Comparison of ENCODE assay signal across 1 cellular context in genomic region chr22:22431271-22432220, GRCh38.
A peak's percentile ranks its signal among the peaks of the same experiment; 100 is the strongest.
TF ChIP-seq lines count a peak whose summit lies in the region.

No MANE protein-coding gene starts in this region.

TF ChIP-seq in K562, 482 proteins besides CTCF, POLR2A, EP300 and RAD21 (continued from another document and continues in another):
- TF ChIP-seq ZNF512 (tag; IDR thresholded peaks at IDR 0.05) (no peak), ZNF398 (CRISPR knock-in tag; IDR thresholded peaks at IDR 0.05) (no peak), TCF7 (IDR thresholded peaks at IDR 0.05; ENCODE audit: borderline replicate concordance) (no peak), ZNF121 (CRISPR knock-in tag; conservative IDR thresholded peaks at IDR 0.05) (no peak), ZNF263 (CRISPR knock-in tag; IDR thresholded peaks at IDR 0.05; ENCODE audit: borderline replicate concordance) (peak; percentile 69; the same call in 1 of the 2 replicates), MCM3 (IDR thresholded peaks at IDR 0.05) (no peak), RUNX1 (IDR thresholded peaks at IDR 0.05; ENCODE audit: low read depth) (peak; percentile 56; the same call in 1 of the 2 replicates), CREB1 (IDR thresholded peaks at IDR 0.05) (no peak), CREB1 (CRISPR knock-in tag; IDR thresholded peaks at IDR 0.05) (no peak; the same call in 1 of the 2 replicates), TEAD2 (tag; IDR thresholded peaks at IDR 0.05) (no peak), ZBTB9 (CRISPR knock-in tag; IDR thresholded peaks at IDR 0.05) (peak; percentile 64), USF1 (CRISPR knock-in tag; IDR thresholded peaks at IDR 0.05) (no peak; the same call in 1 of the 2 replicates), ZC3H11A (IDR thresholded peaks at IDR 0.05; ENCODE audit: low read depth, low read length) (0 out of 2 replicates have a peak, but pooled peaks have one; percentile 66), KDM2B (CRISPR knock-in tag; IDR thresholded peaks at IDR 0.05) (no peak), CXXC5 (CRISPR knock-in tag; IDR thresholded peaks at IDR 0.05) (no peak), DLX4 (CRISPR knock-in tag; IDR thresholded peaks at IDR 0.05) (no peak), IRF2 (CRISPR knock-in tag; IDR thresholded peaks at IDR 0.05) (peak; percentile 87), ESRRA (IDR thresholded peaks at IDR 0.05; ENCODE audit: borderline replicate concordance, low read depth) (no peak), ATF7 (IDR thresholded peaks at IDR 0.05) (0 out of 2 replicates have a peak, but pooled peaks have one; percentile 44), ZNF75A (CRISPR knock-in tag; IDR thresholded peaks at IDR 0.05) (no peak), RFX1 (IDR thresholded peaks at IDR 0.05) (no peak), KHSRP (IDR thresholded peaks at IDR 0.05) (no peak), PPARD (CRISPR knock-in tag; IDR thresholded peaks at IDR 0.05) (no peak), TAF9B (IDR thresholded peaks at IDR 0.05; ENCODE audit: partially characterized antibody) (no peak), MITF (IDR thresholded peaks at IDR 0.05) (no peak), ARID1B (IDR thresholded peaks at IDR 0.05) (no peak), ETS1 (conservative IDR thresholded peaks at IDR 0.05; ENCODE audit: control insufficient read depth, low read depth, low read length) (0 out of 2 replicates have a peak, but pooled peaks have one; percentile 64), POLR2G (IDR thresholded peaks at IDR 0.05; ENCODE audit: low read depth, low read length) (no peak), MAFF (IDR thresholded peaks at IDR 0.05; ENCODE audit: low read length) (no peak), ARID4B (CRISPR knock-in tag; IDR thresholded peaks at IDR 0.05) (no peak), ZNF133 (CRISPR knock-in tag; IDR thresholded peaks at IDR 0.05) (peak; percentile 82; the same call in 1 of the 2 replicates), CBFB (CRISPR knock-in tag; IDR thresholded peaks at IDR 0.05) (peak; percentile 83; the same call in 1 of the 2 replicates), LCOR (CRISPR knock-in tag; IDR thresholded peaks at IDR 0.05) (0 out of 2 replicates have a peak, but pooled peaks have one; percentile 17), ZNF407 (IDR thresholded peaks at IDR 0.05; ENCODE audit: low read depth) (no peak), ZNF280B (CRISPR knock-in tag; IDR thresholded peaks at IDR 0.05) (no peak), ADNP (tag; IDR thresholded peaks at IDR 0.05) (no peak), MXI1 (IDR thresholded peaks at IDR 0.05; ENCODE audit: low read depth, low read length) (no peak), SREBF2 (CRISPR knock-in tag; IDR thresholded peaks at IDR 0.05) (no peak)
